Comparison of ENCODE assay signal across 11 cellular contexts in the genomic region with DNA sequence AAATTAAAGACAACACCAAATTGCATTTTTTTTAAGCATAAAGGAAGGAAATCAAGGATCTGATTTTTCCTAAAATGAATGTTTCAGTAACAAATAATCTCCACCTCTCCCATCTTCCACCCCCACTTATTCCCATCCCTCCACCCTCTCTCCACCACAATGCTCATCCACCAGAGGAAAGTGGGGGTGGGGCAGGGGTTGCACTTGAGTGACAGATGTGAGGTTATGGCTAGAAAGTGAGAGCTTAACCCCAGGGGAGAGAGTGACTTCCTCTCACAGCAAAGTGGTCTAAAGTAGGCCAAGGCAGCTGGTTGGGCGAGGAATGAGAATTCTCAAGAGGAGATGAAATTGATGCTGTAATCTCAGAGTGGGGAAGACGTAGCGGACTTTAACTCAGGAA.
A peak's percentile ranks its signal among the peaks of the same experiment; 100 is the strongest.
DNase-seq lines count a peak whose midpoint lies in the region; ATAC-seq and TF ChIP-seq lines count a peak whose summit lies in the region.
"Had no signal": no experiment of that assay in that cellular context is flagged by ENCODE, and none has a peak within 500 bp of the region (broad histone marks: within the 10 kb centered on the region; RNA-seq: fewer than 3 reads in every experiment).

No MANE protein-coding gene starts in this region.

- in situ Hi-C loops in HAP-1 (cut with MboI; ENCODE audit: low sequenced_read_pairs), result no loop called here

- H3K4me1 ChIP-seq in A673 (ENCODE audit: insufficient read depth, low read length, poor library complexity, severe bottlenecking), result peaks cover 7% of the 10 kb centered on the region
- peaks cover 5% of the 10 kb centered on the region; the same call in 1 of the 2 replicates for H3K4me1 ChIP-seq in HAP-1

- intact Hi-C loops in A673 (cut with micrococcal nuclease; ENCODE audit: unreplicated experiment), result no loop called here

- POLR2A ChIA-PET in A673 (lab: Charles Lee; ENCODE audit: low non-redundant PET), result no interaction called here

- CTCF ChIA-PET in A673 (lab: Charles Lee), result interaction anchor here (0.6 to 1.2 kb wide), 2 partner anchors 9 to 10 kb away, joined by 10 to 15 read pairs; no protein-coding TSS in a partner anchor

- DNase-seq in A673 (ENCODE audit: low spot score), result peak; percentile 76
- DNase-seq in GM19238 (ENCODE audit: insufficient read length, low spot score), result peak; percentile 49
- DNase-seq in WERI-Rb-1, result peak; percentile 28
- no peak for DNase-seq in LoVo (ENCODE audit: low spot score)
- no peak for DNase-seq in NCI-H226
- DNase-seq in HAP-1 (ENCODE audit: low spot score in 2 of 2), result no peak
- no peak for DNase-seq in NCI-H446 treated with DMSO at 0.1 percent for 48 hours (lab: John Stamatoyannopoulos, UW)
- DNase-seq: C1 segment of cervical spinal cord had no signal

- H3K27me3 ChIP-seq in A673 (replicated peaks; ENCODE audit: insufficient read depth, low read depth, low read length, poor library complexity) (no peaks in the 10 kb centered on the region), WERI-Rb-1 (ENCODE audit: insufficient read depth, low read depth, severe bottlenecking) (no peaks in the 10 kb centered on the region), HAP-1 (ENCODE audit: low read depth) (no peaks in the 10 kb centered on the region)

- no TSS peak for BruUV-seq in A673 (replicated peaks; lab: Mats Ljungman, UMichigan)

- H3K27ac ChIP-seq in A673 (ENCODE audit: low read depth, low read length, poor library complexity, severe bottlenecking) (no peak overlapping the region), WERI-Rb-1 (no peak overlapping the region)
- H3K27ac ChIP-seq: thoracic aorta had no signal

- H3K36me3 ChIP-seq in A673 (ENCODE audit: insufficient read depth, low read length, poor library complexity, severe bottlenecking) (no peaks in the 10 kb centered on the region), WERI-Rb-1 (no peaks in the 10 kb centered on the region), HAP-1 (replicated peaks) (no peaks in the 10 kb centered on the region)
- H3K36me3 ChIP-seq: thoracic aorta had no signal

- TF ChIP-seq CTCF in A673 (conservative IDR thresholded peaks at IDR 0.05; ENCODE audit: low read depth, low read length) (no peak), WERI-Rb-1 (IDR thresholded peaks at IDR 0.05; ENCODE audit: low read depth, low read length) (no peak)

- H3K4me3 ChIP-seq in A673 (ENCODE audit: low read depth, low read length, poor library complexity, severe bottlenecking) (no peak overlapping the region), WERI-Rb-1 (ENCODE audit: low read depth, low read length) (no peak overlapping the region), HAP-1 (no peak overlapping the region)
- H3K4me3 ChIP-seq: thoracic aorta had no signal

- peak; percentile 64 for ATAC-seq in HG03442 (IDR thresholded peaks at IDR 0.05; ENCODE audit: unreplicated experiment)
- ATAC-seq: WTC11 had no signal

- peaks cover 3% of the 10 kb centered on the region for H3K9me3 ChIP-seq in A673 (ENCODE audit: low read depth, low read length, poor library complexity, severe bottlenecking)
- H3K9me3 ChIP-seq in WERI-Rb-1 (ENCODE audit: severe bottlenecking), result peaks cover 9% of the 10 kb centered on the region
- H3K9me3 ChIP-seq in HAP-1, result no peaks in the 10 kb centered on the region

Comparison
In these comparisons a context has a peak if more than half of its experiments do, and no peak if none do; other contexts are left out.
1. DNase-seq: peak in A673 (single experiment), GM19238 (single experiment) and WERI-Rb-1 (single experiment); none in LoVo (single experiment), NCI-H226 (single experiment), HAP-1 (0 of 2) and NCI-H446 treated with DMSO at 0.1 percent for 48 hours (single experiment).